In genomic region chr13:33260168-33261098, GRCh38 we compare ENCODE assay signal across 1 cellular context.
TF ChIP-seq lines count a peak whose summit lies in the region.

No MANE protein-coding gene starts in this region.

TF ChIP-seq in HepG2, 621 proteins besides CTCF, POLR2A, EP300 and RAD21 (continued from another document and continues in another):
- TF ChIP-seq IRF9 (CRISPR knock-in tag; IDR thresholded peaks at IDR 0.05; ENCODE audit: borderline replicate concordance) (no peak), KLF16 (CRISPR knock-in tag; IDR thresholded peaks at IDR 0.05) (peak in 1 of 2 experiments; percentile 83; a peak in 1 of 4 replicates), ARID5B (CRISPR knock-in tag; IDR thresholded peaks at IDR 0.05) (peak; percentile 99), FOXK1 (CRISPR knock-in tag; IDR thresholded peaks at IDR 0.05; ENCODE audit: borderline replicate concordance, low read depth) (peak; percentile 87), ZC3H4 (CRISPR knock-in tag; IDR thresholded peaks at IDR 0.05; ENCODE audit: borderline replicate concordance) (no peak), KDM2A (CRISPR knock-in tag; IDR thresholded peaks at IDR 0.05; ENCODE audit: borderline replicate concordance, low read depth) (peak; percentile 31; the same call in 1 of the 2 replicates), NR1H2 (CRISPR knock-in tag; IDR thresholded peaks at IDR 0.05; ENCODE audit: borderline replicate concordance, low read depth) (no peak), NFKBIZ (CRISPR knock-in tag; IDR thresholded peaks at IDR 0.05) (peak; percentile 80; the same call in 1 of the 2 replicates), ZNF598 (CRISPR knock-in tag; IDR thresholded peaks at IDR 0.05; ENCODE audit: borderline replicate concordance) (no peak), KIAA2018 (CRISPR knock-in tag; IDR thresholded peaks at IDR 0.05; ENCODE audit: borderline replicate concordance) (no peak), HNF1B (CRISPR knock-in tag; IDR thresholded peaks at IDR 0.05) (peak; percentile 87), AKAP8 (CRISPR knock-in tag; IDR thresholded peaks at IDR 0.05) (peak; percentile 69; the same call in 1 of the 2 replicates), RFXANK (CRISPR knock-in tag; IDR thresholded peaks at IDR 0.05) (peak; percentile 52; the same call in 1 of the 2 replicates), ZNF552 (CRISPR knock-in tag; IDR thresholded peaks at IDR 0.05; ENCODE audit: borderline replicate concordance) (no peak), ZNF530 (CRISPR knock-in tag; IDR thresholded peaks at IDR 0.05; ENCODE audit: low read depth) (no peak), MXD4 (CRISPR knock-in tag; IDR thresholded peaks at IDR 0.05) (peak; percentile 55; the same call in 1 of the 2 replicates), NFIC (IDR thresholded peaks at IDR 0.05; ENCODE audit: low read length) (peak; percentile 99), RFX3 (CRISPR knock-in tag; IDR thresholded peaks at IDR 0.05) (no peak), ZNF484 (CRISPR knock-in tag; IDR thresholded peaks at IDR 0.05; ENCODE audit: borderline replicate concordance, low read depth) (no peak), IKZF1 (IDR thresholded peaks at IDR 0.05) (no peak), ESRRA (CRISPR knock-in tag; IDR thresholded peaks at IDR 0.05; ENCODE audit: low read depth) (peak; percentile 75; the same call in 1 of the 2 replicates), HINFP (CRISPR knock-in tag; IDR thresholded peaks at IDR 0.05; ENCODE audit: low read depth) (no peak), GLMP (CRISPR knock-in tag; IDR thresholded peaks at IDR 0.05; ENCODE audit: borderline replicate concordance) (no peak), PHB2 (IDR thresholded peaks at IDR 0.05; ENCODE audit: partially characterized antibody) (no peak), ARNTL (CRISPR knock-in tag; IDR thresholded peaks at IDR 0.05) (peak; percentile 74), ZFP62 (CRISPR knock-in tag; IDR thresholded peaks at IDR 0.05) (no peak), FOXM1 (CRISPR knock-in tag; IDR thresholded peaks at IDR 0.05) (no peak), ZNF253 (CRISPR knock-in tag; IDR thresholded peaks at IDR 0.05; ENCODE audit: borderline replicate concordance) (no peak), ZNF232 (CRISPR knock-in tag; IDR thresholded peaks at IDR 0.05; ENCODE audit: borderline replicate concordance) (peak; percentile 100), PRMT3 (CRISPR knock-in tag; IDR thresholded peaks at IDR 0.05; ENCODE audit: borderline replicate concordance, low read depth) (no peak), ZFP1 (CRISPR knock-in tag; IDR thresholded peaks at IDR 0.05) (no peak), IRF2 (CRISPR knock-in tag; IDR thresholded peaks at IDR 0.05) (peak; percentile 89), ZNF124 (CRISPR knock-in tag; IDR thresholded peaks at IDR 0.05) (peak; percentile 70; the same call in 1 of the 2 replicates), FOXP4 (CRISPR knock-in tag; IDR thresholded peaks at IDR 0.05) (peak; percentile 96), DNMT1 (CRISPR knock-in tag; IDR thresholded peaks at IDR 0.05) (no peak)
- TF ChIP-seq, protein P1, sequence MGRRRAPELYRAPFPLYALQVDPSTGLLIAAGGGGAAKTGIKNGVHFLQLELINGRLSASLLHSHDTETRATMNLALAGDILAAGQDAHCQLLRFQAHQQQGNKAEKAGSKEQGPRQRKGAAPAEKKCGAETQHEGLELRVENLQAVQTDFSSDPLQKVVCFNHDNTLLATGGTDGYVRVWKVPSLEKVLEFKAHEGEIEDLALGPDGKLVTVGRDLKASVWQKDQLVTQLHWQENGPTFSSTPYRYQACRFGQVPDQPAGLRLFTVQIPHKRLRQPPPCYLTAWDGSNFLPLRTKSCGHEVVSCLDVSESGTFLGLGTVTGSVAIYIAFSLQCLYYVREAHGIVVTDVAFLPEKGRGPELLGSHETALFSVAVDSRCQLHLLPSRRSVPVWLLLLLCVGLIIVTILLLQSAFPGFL (CRISPR knock-in tag; IDR thresholded peaks at IDR 0.05): no peak
- TF ChIP-seq, protein P2, sequence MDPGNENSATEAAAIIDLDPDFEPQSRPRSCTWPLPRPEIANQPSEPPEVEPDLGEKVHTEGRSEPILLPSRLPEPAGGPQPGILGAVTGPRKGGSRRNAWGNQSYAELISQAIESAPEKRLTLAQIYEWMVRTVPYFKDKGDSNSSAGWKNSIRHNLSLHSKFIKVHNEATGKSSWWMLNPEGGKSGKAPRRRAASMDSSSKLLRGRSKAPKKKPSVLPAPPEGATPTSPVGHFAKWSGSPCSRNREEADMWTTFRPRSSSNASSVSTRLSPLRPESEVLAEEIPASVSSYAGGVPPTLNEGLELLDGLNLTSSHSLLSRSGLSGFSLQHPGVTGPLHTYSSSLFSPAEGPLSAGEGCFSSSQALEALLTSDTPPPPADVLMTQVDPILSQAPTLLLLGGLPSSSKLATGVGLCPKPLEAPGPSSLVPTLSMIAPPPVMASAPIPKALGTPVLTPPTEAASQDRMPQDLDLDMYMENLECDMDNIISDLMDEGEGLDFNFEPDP (CRISPR knock-in tag; conservative IDR thresholded peaks at IDR 0.05): no peak
